Comparison of ENCODE assay signal across 21 cellular contexts in genomic region chr5:159785639-159786038, GRCh38.
DNase-seq lines count a peak whose midpoint lies in the region; ATAC-seq, FAIRE-seq and TF ChIP-seq lines count a peak whose summit lies in the region.
"Had no signal": no experiment of that assay in that cellular context is flagged by ENCODE, and none has a peak within 500 bp of the region (broad histone marks: within the 10 kb centered on the region; RNA-seq: fewer than 3 reads in every experiment).

No MANE protein-coding gene starts in this region.

- no peak for FAIRE-seq in HepG2 (lab: Jason Lieb, UNC)
- FAIRE-seq: A549, GM12892, GM18507 had no signal

- no peaks in the 10 kb centered on the region for H3K79me1 ChIP-seq in mesenchymal stem cell (replicated peaks; ENCODE audit: low read length, poor library complexity, severe bottlenecking)

- H3K79me2 ChIP-seq in HepG2 (ENCODE audit: insufficient read depth, low read length), result no peaks in the 10 kb centered on the region

- no peaks in the 10 kb centered on the region for H3K36me3 Mint-ChIP-seq in mesothelial cell of epicardium
- H3K36me3 Mint-ChIP-seq: CD8-positive, alpha-beta memory T cell had no signal

- H3K9ac ChIP-seq in mesenchymal stem cell (ENCODE audit: low read length), result peak overlapping the region; percentile 12
- H3K9ac ChIP-seq in HepG2 (ENCODE audit: insufficient read depth, low read depth, low read length), result no peak overlapping the region
- H3K9ac ChIP-seq: BLaER1 treated with 17β-estradiol and CSF1 and Interleukin-3, amounts not matched to agents 10 nM and 100 nM; KMS-11 had no signal

- DNase-seq in left ventricle myocardium inferior (no peak), right cardiac atrium (no peak), esophagus muscularis mucosa (ENCODE audit: extremely low spot score) (peak; percentile 86), mesenchymal stem cell (no peak), aorta (no peak), mesothelial cell of epicardium (ENCODE audit: low spot score in 2 of 2, unreplicated experiment in 2 of 2) (no peak), HepG2 (ENCODE audit: low spot score) (no peak)
- DNase-seq: CD8-positive, alpha-beta memory T cell; DMS53; NCI-H1417; NCI-H187 treated with DMSO at 0.1 percent for 48 hours; NCI-H2227 treated with DMSO at 0.1 percent for 48 hours; NCI-H510A treated with DMSO at 0.1 percent for 48 hours; NCI-H774; OCI-M1; SIG-M5 had no signal

- H3K4me3 ChIP-seq in left ventricle myocardium inferior (no peak overlapping the region), right cardiac atrium (ENCODE audit: low read length) (no peak overlapping the region), esophagus muscularis mucosa (no peak overlapping the region), mesenchymal stem cell (ENCODE audit: insufficient read depth in 1 of 2, low read depth in 1 of 2, low read length in 2 of 2) (no peak overlapping the region), aorta (ENCODE audit: low read length in 2 of 2) (no peak overlapping the region), HepG2 (replicated peaks in 1 of 3; ENCODE audit: insufficient read depth in 1 of 3, low read depth in 2 of 3, low read length in 3 of 3) (no peak overlapping the region)
- H3K4me3 ChIP-seq: A549; BLaER1 treated with 17β-estradiol and CSF1 and Interleukin-3, amounts not matched to agents 10 nM and 100 nM had no signal

- 53% methylated on average over 3 of the region's 3 CpGs for whole genome bisulfite sequencing in right cardiac atrium
- 43% methylated on average over 3 of the region's 3 CpGs for WGBS in esophagus muscularis mucosa
- 84% methylated on average over 2 of the region's 3 CpGs for WGBS in mesenchymal stem cell
- 70 to 71% methylated on average over 3 of the region's 3 CpGs for WGBS in aorta, 2 donors
- 13% methylated on average over 3 of the region's 3 CpGs for WGBS in HepG2 (ENCODE audit: low lambda C conversion rate)

- no peak overlapping the region for H2BK120ac ChIP-seq in mesenchymal stem cell (ENCODE audit: low read depth, low read length)

- H4K20me1 ChIP-seq in HepG2 (ENCODE audit: insufficient read depth, low read length), result no peaks in the 10 kb centered on the region
- H4K20me1 ChIP-seq: BLaER1 treated with 17β-estradiol and CSF1 and Interleukin-3, amounts not matched to agents 10 nM and 100 nM had no signal

- TF ChIP-seq EP300 in esophagus muscularis mucosa (IDR thresholded peaks at IDR 0.05) (no peak), HepG2 (IDR thresholded peaks at IDR 0.05; ENCODE audit: low read depth in 2 of 2, low read length in 2 of 2) (no peak), HepG2 (CRISPR knock-in tag; IDR thresholded peaks at IDR 0.05; ENCODE audit: borderline replicate concordance) (no peak)

- H4K8ac ChIP-seq in mesenchymal stem cell (ENCODE audit: low read length), result no peak overlapping the region

- no peaks in the 10 kb centered on the region for H3K9me3 Mint-ChIP-seq in mesothelial cell of epicardium
- H3K9me3 Mint-ChIP-seq: CD8-positive, alpha-beta memory T cell had no signal

- no peak overlapping the region for H3K18ac ChIP-seq in mesenchymal stem cell (ENCODE audit: low read depth in 1 of 2, low read length in 2 of 2)

- H3K4me3 Mint-ChIP-seq in mesothelial cell of epicardium, result no peak overlapping the region
- H3K4me3 Mint-ChIP-seq: CD8-positive, alpha-beta memory T cell had no signal

- no peak for ATAC-seq in right cardiac atrium
- no peak for ATAC-seq in aorta (ENCODE audit: low FRiP score)
- ATAC-seq in HepG2, result no peak
- ATAC-seq: A549 had no signal

- POLR2A ChIA-PET in HepG2 (lab: Yijun Ruan, JAX), result no interaction called here

- in situ Hi-C loops in HepG2 (cut with HindIII; ENCODE audit: extremely low pct_ligation_motif_present, low pct_unique_long_range_greater_than_20kb), result no loop called here

- H3K27me3 ChIP-seq in left ventricle myocardium inferior (ENCODE audit: low read depth) (no peaks in the 10 kb centered on the region), right cardiac atrium (ENCODE audit: control insufficient read depth, insufficient read depth) (no peaks in the 10 kb centered on the region), esophagus muscularis mucosa (peaks cover 0 to 18% (median 0%) of the 10 kb centered on the region in 4 donors), mesenchymal stem cell (ENCODE audit: control insufficient read depth in 1 of 2, insufficient read depth in 1 of 2, low read length in 2 of 2) (peaks cover 0 to 4% of the 10 kb centered on the region in 2 experiments), aorta (ENCODE audit: control insufficient read depth in 1 of 2, insufficient read depth in 2 of 2, low read length in 1 of 2) (no peaks in the 10 kb centered on the region), HepG2 (ENCODE audit: control insufficient read depth in 1 of 2, insufficient read depth in 2 of 2, low read length in 2 of 2) (peaks cover 0 to 14% of the 10 kb centered on the region in 2 experiments; a peak in 3 of 5 replicates)
- H3K27me3 ChIP-seq: BLaER1 treated with 17β-estradiol and CSF1 and Interleukin-3, amounts not matched to agents 10 nM and 100 nM had no signal

- no peaks in the 10 kb centered on the region for H3K27me3 Mint-ChIP-seq in mesothelial cell of epicardium (ENCODE audit: low read depth)

- H3K27ac ChIP-seq in left ventricle myocardium inferior (replicated peaks) (peak overlapping the region; percentile 66), right cardiac atrium (ENCODE audit: low read length) (no peak overlapping the region), esophagus muscularis mucosa (replicated peaks in 1 of 4) (peak overlapping the region in 2 of 4 donors; percentile 30 to 62), mesenchymal stem cell (ENCODE audit: low read length, poor library complexity, severe bottlenecking) (no peak overlapping the region), aorta (ENCODE audit: low read depth in 1 of 2, low read length in 2 of 2) (peak overlapping the region; percentile 9 to 14), HepG2 (ENCODE audit: extremely low read length, insufficient read depth, low read length) (no peak overlapping the region)
- H3K27ac ChIP-seq: A549; BLaER1 treated with 17β-estradiol and CSF1 and Interleukin-3, amounts not matched to agents 10 nM and 100 nM; KMS-11 had no signal

- H3K27ac Mint-ChIP-seq in mesothelial cell of epicardium, result no peak overlapping the region
- H3K27ac Mint-ChIP-seq: CD8-positive, alpha-beta memory T cell had no signal

- no peak overlapping the region for H2BK5ac ChIP-seq in mesenchymal stem cell (ENCODE audit: low read depth, low read length, poor library complexity, severe bottlenecking)

- BruUV-seq in HepG2 (replicated peaks; lab: Mats Ljungman, UMichigan), result no TSS peak

- H3K4me1 ChIP-seq in left ventricle myocardium inferior (peaks cover 20% of the 10 kb centered on the region), right cardiac atrium (ENCODE audit: control insufficient read depth, insufficient read depth, low read length) (no peaks in the 10 kb centered on the region), esophagus muscularis mucosa (peaks cover 0 to 30% (median 12%) of the 10 kb centered on the region in 4 donors), mesenchymal stem cell (ENCODE audit: control insufficient read depth, insufficient read depth, low read depth, low read length) (no peaks in the 10 kb centered on the region), aorta (ENCODE audit: control insufficient read depth in 1 of 2, insufficient read depth in 2 of 2, low read length in 2 of 2) (peaks cover 8 to 11% of the 10 kb centered on the region in 2 donors), HepG2 (ENCODE audit: insufficient read depth, low read length) (no peaks in the 10 kb centered on the region)
- H3K4me1 ChIP-seq: BLaER1 treated with 17β-estradiol and CSF1 and Interleukin-3, amounts not matched to agents 10 nM and 100 nM had no signal

- H3K9me3 ChIP-seq in left ventricle myocardium inferior (replicated peaks), result no peaks in the 10 kb centered on the region
- H3K9me3 ChIP-seq in right cardiac atrium (ENCODE audit: control insufficient read depth, low read length), result no peaks in the 10 kb centered on the region
- no peaks in the 10 kb centered on the region for H3K9me3 ChIP-seq in esophagus muscularis mucosa
- no peaks in the 10 kb centered on the region for H3K9me3 ChIP-seq in mesenchymal stem cell (ENCODE audit: control insufficient read depth, low read length)
- no peaks in the 10 kb centered on the region for H3K9me3 ChIP-seq in aorta (ENCODE audit: control insufficient read depth, low read length)
- no peaks in the 10 kb centered on the region for H3K9me3 ChIP-seq in HepG2 (ENCODE audit: low read length)
- H3K9me3 ChIP-seq: A549; BLaER1 treated with 17β-estradiol and CSF1 and Interleukin-3, amounts not matched to agents 10 nM and 100 nM had no signal

- intact Hi-C loops in left ventricle myocardium inferior (cut with micrococcal nuclease) (no loop called here), right cardiac atrium (cut with DNase I) (no loop called here), esophagus muscularis mucosa (cut with DNase I) (no loop called here), aorta (cut with DNase I) (loop anchor here in 1 of 2 donors (5.0 kb wide), 1 partner anchor 97 kb away; no protein-coding TSS in a partner anchor), HepG2 (cut with micrococcal nuclease; ENCODE audit: unreplicated experiment) (no loop called here)

- H3K4me2 ChIP-seq in mesenchymal stem cell (ENCODE audit: low read length, poor library complexity, severe bottlenecking), result no peak overlapping the region
- no peak overlapping the region for H3K4me2 ChIP-seq in HepG2 (ENCODE audit: low read depth, low read length)
- H3K4me2 ChIP-seq: A549; BLaER1 treated with 17β-estradiol and CSF1 and Interleukin-3, amounts not matched to agents 10 nM and 100 nM; KMS-11 had no signal

- TF ChIP-seq RAD21 in HepG2 (CRISPR knock-in tag; IDR thresholded peaks at IDR 0.05), result no peak

- no peak for TF ChIP-seq POLR2A in esophagus muscularis mucosa (IDR thresholded peaks at IDR 0.05; ENCODE audit: low read depth)
- TF ChIP-seq POLR2A in HepG2 (IDR thresholded peaks at IDR 0.05; ENCODE audit: insufficient read depth in 1 of 2, low read depth in 2 of 2, low read length in 2 of 2), result no peak

- H2BK15ac ChIP-seq in mesenchymal stem cell (ENCODE audit: low read depth, poor library complexity, severe bottlenecking), result no peak overlapping the region

- H2AK5ac ChIP-seq in mesenchymal stem cell (ENCODE audit: low read length, severe bottlenecking), result no peak overlapping the region

- H3K14ac ChIP-seq in mesenchymal stem cell (ENCODE audit: low read length in 2 of 2), result no peak overlapping the region

- H3K4me1 Mint-ChIP-seq in mesothelial cell of epicardium, result peaks cover 23% of the 10 kb centered on the region
- H3K4me1 Mint-ChIP-seq: CD8-positive, alpha-beta memory T cell had no signal

- H3K36me3 ChIP-seq in left ventricle myocardium inferior (no peaks in the 10 kb centered on the region), esophagus muscularis mucosa (no peaks in the 10 kb centered on the region), mesenchymal stem cell (ENCODE audit: control insufficient read depth in 1 of 2, insufficient read depth in 2 of 2, low read depth in 1 of 2, low read length in 2 of 2) (no peaks in the 10 kb centered on the region), aorta (ENCODE audit: control insufficient read depth in 1 of 2, insufficient read depth in 2 of 2, low read length in 1 of 2) (no peaks in the 10 kb centered on the region), HepG2 (replicated peaks in 1 of 2; ENCODE audit: control insufficient read depth in 1 of 2, insufficient read depth in 2 of 2, low read length in 2 of 2) (no peaks in the 10 kb centered on the region)
- H3K36me3 ChIP-seq: BLaER1 treated with 17β-estradiol and CSF1 and Interleukin-3, amounts not matched to agents 10 nM and 100 nM had no signal

- H2AFZ ChIP-seq in mesenchymal stem cell (ENCODE audit: low read depth, low read length) (no peak overlapping the region), HepG2 (ENCODE audit: low read length) (no peak overlapping the region)

- no peak overlapping the region for H4K91ac ChIP-seq in mesenchymal stem cell (ENCODE audit: low read length)

- H3K4ac ChIP-seq in mesenchymal stem cell (ENCODE audit: low read depth in 1 of 2, low read length in 2 of 2), result no peak overlapping the region

- H3K23ac ChIP-seq in mesenchymal stem cell (ENCODE audit: low read length in 2 of 2), result no peak overlapping the region

- no peak overlapping the region for H2BK12ac ChIP-seq in mesenchymal stem cell (ENCODE audit: low read length in 2 of 2)

- CTCF ChIA-PET in HepG2 (lab: Yijun Ruan, JAX; ENCODE audit: low intra/inter-chr PET ratio, low total read pairs), result no interaction called here

- TF ChIP-seq CTCF in left ventricle myocardium inferior (IDR thresholded peaks at IDR 0.05; ENCODE audit: borderline replicate concordance), result no peak
- TF ChIP-seq CTCF in esophagus muscularis mucosa (IDR thresholded peaks at IDR 0.05), result no peak
- no peak for TF ChIP-seq CTCF in mesothelial cell of epicardium (IDR thresholded peaks at IDR 0.05; ENCODE audit: unreplicated experiment)
- no peak for TF ChIP-seq CTCF in HepG2 (CRISPR knock-in tag; IDR thresholded peaks at IDR 0.05)

Comparison
In these comparisons a context has a peak if more than half of its experiments do, and no peak if none do; other contexts are left out.
1. H3K27ac ChIP-seq: peak in left ventricle myocardium inferior (single experiment) and aorta (2 of 2); none in right cardiac atrium (single experiment), mesenchymal stem cell (single experiment) and HepG2 (single experiment).